ENCODE assay signal across 1 cellular context in the genomic region with DNA sequence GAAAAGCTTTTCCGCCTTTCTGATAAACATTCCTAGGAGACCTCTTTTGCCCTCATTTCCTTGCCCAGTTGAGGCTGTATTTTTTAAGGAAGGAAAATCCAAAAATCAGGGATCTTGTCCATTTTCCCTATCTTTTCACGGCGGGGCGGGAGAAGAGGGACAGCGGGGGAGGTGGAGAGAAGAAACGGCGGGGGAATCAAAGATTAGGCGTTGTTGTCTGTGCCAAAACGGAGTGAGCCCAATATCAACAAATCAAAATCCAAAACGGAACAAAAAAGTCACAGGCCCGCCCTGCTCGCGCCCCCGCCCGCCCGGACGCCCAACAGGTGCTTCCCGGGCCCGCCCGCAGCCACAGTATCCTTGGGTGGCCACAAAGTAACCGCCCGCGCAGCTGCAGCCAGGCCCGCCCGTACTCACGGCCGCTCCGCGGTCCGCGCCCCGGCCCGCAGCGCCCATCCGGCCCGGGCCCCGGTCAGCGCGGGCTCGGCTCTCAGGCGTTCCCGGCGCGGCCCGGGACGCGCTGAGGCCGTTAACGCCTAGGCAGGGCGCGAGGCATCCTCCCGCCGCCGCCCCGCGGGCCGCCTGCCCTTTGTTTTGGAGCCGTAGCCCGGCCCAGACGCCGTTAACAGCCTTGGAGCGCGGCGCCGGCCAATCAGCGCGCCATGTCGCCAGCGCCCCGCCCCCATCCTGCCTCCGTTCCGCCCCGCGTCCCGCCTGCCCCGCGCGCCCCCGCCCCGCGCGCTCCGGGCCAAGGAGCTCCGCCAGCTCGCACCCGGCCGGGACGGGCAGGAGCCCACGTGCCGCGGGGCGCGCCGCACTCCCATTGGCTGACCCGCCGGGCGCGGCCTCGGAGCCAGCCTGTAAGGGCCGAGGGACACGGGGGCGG.
TF ChIP-seq lines count a peak whose summit lies in the region.

A gene with protein sequence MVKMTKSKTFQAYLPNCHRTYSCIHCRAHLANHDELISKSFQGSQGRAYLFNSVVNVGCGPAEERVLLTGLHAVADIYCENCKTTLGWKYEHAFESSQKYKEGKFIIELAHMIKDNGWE (minus strand): TSS at position 597 of the 886 bp plus-strand sequence. CDS start 25,050 bp downstream, outside the sequence.

TF ChIP-seq in K562, 482 proteins besides CTCF, POLR2A, EP300 and RAD21 (continued from another document and continues in another):
- TF ChIP-seq CBFA2T2 (conservative IDR thresholded peaks at IDR 0.05), result no peak
- no peak for TF ChIP-seq ZNF77 (CRISPR knock-in tag; IDR thresholded peaks at IDR 0.05)
- no peak for TF ChIP-seq ZNF408 (CRISPR knock-in tag; IDR thresholded peaks at IDR 0.05; ENCODE audit: low read depth)
- no peak for TF ChIP-seq HDAC3 (IDR thresholded peaks at IDR 0.05; ENCODE audit: borderline replicate concordance, partially characterized antibody)
- TF ChIP-seq YBX1 (IDR thresholded peaks at IDR 0.05), result no peak
- no peak; the same call in 1 of the 2 replicates for TF ChIP-seq MAFF (IDR thresholded peaks at IDR 0.05; ENCODE audit: low read length)
- TF ChIP-seq SMC3 (conservative IDR thresholded peaks at IDR 0.05; ENCODE audit: insufficient read depth, low read depth, low read length), result 0 out of 2 replicates have a peak, but pooled peaks have one; percentile 6
- no peak for TF ChIP-seq FOXM1 (IDR thresholded peaks at IDR 0.05; ENCODE audit: low read depth)
- TF ChIP-seq FOXM1 (CRISPR knock-in tag; IDR thresholded peaks at IDR 0.05; ENCODE audit: low read depth), result no peak
- TF ChIP-seq TRIM24 (IDR thresholded peaks at IDR 0.05), result no peak
- TF ChIP-seq ZNF695 (CRISPR knock-in tag; IDR thresholded peaks at IDR 0.05), result no peak
- no peak for TF ChIP-seq FOXA3 (CRISPR knock-in tag; conservative IDR thresholded peaks at IDR 0.05 in 1 of 2, IDR thresholded peaks at IDR 0.05 in 1 of 2)
- no peak for TF ChIP-seq GATAD2A (IDR thresholded peaks at IDR 0.05)
- TF ChIP-seq MYNN (IDR thresholded peaks at IDR 0.05), result no peak
- no peak for TF ChIP-seq MYNN (CRISPR knock-in tag; IDR thresholded peaks at IDR 0.05)
- TF ChIP-seq, protein P1, sequence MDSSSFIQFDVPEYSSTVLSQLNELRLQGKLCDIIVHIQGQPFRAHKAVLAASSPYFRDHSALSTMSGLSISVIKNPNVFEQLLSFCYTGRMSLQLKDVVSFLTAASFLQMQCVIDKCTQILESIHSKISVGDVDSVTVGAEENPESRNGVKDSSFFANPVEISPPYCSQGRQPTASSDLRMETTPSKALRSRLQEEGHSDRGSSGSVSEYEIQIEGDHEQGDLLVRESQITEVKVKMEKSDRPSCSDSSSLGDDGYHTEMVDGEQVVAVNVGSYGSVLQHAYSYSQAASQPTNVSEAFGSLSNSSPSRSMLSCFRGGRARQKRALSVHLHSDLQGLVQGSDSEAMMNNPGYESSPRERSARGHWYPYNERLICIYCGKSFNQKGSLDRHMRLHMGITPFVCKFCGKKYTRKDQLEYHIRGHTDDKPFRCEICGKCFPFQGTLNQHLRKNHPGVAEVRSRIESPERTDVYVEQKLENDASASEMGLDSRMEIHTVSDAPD (CRISPR knock-in tag; IDR thresholded peaks at IDR 0.05), result no peak
- TF ChIP-seq ZNF785 (CRISPR knock-in tag; IDR thresholded peaks at IDR 0.05), result no peak
- no peak for TF ChIP-seq MCM5 (IDR thresholded peaks at IDR 0.05; ENCODE audit: low read depth)
- no peak for TF ChIP-seq SAFB2 (IDR thresholded peaks at IDR 0.05; ENCODE audit: borderline replicate concordance, low read depth, low read length, severe bottlenecking)
- TF ChIP-seq TEAD1 (CRISPR knock-in tag; IDR thresholded peaks at IDR 0.05), result no peak
- TF ChIP-seq RUNX1 (IDR thresholded peaks at IDR 0.05; ENCODE audit: low read depth), result no peak
- TF ChIP-seq, protein P2, sequence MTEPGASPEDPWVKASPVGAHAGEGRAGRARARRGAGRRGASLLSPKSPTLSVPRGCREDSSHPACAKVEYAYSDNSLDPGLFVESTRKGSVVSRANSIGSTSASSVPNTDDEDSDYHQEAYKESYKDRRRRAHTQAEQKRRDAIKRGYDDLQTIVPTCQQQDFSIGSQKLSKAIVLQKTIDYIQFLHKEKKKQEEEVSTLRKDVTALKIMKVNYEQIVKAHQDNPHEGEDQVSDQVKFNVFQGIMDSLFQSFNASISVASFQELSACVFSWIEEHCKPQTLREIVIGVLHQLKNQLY (CRISPR knock-in tag; conservative IDR thresholded peaks at IDR 0.05), result peak in 1 of 2 experiments; percentile 97; a peak in 2 of 4 replicates
- no peak for TF ChIP-seq NCOA4 (IDR thresholded peaks at IDR 0.05; ENCODE audit: partially characterized antibody)
- TF ChIP-seq, protein P3, sequence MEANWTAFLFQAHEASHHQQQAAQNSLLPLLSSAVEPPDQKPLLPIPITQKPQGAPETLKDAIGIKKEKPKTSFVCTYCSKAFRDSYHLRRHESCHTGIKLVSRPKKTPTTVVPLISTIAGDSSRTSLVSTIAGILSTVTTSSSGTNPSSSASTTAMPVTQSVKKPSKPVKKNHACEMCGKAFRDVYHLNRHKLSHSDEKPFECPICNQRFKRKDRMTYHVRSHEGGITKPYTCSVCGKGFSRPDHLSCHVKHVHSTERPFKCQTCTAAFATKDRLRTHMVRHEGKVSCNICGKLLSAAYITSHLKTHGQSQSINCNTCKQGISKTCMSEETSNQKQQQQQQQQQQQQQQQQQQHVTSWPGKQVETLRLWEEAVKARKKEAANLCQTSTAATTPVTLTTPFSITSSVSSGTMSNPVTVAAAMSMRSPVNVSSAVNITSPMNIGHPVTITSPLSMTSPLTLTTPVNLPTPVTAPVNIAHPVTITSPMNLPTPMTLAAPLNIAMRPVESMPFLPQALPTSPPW (CRISPR knock-in tag; IDR thresholded peaks at IDR 0.05), result no peak
- peak; percentile 72; the same call in 1 of the 2 replicates for TF ChIP-seq HDAC6 (IDR thresholded peaks at IDR 0.05; ENCODE audit: low read depth, low read length)
- TF ChIP-seq ZNF75A (CRISPR knock-in tag; IDR thresholded peaks at IDR 0.05), result no peak
- TF ChIP-seq NFXL1 (CRISPR knock-in tag; IDR thresholded peaks at IDR 0.05), result no peak
- no peak for TF ChIP-seq CREB1 (IDR thresholded peaks at IDR 0.05)
- TF ChIP-seq CREB1 (CRISPR knock-in tag; IDR thresholded peaks at IDR 0.05), result no peak
- no peak for TF ChIP-seq ETS2 (tag; IDR thresholded peaks at IDR 0.05; ENCODE audit: borderline replicate concordance, poor library complexity, severe bottlenecking)
- TF ChIP-seq MAFK (IDR thresholded peaks at IDR 0.05; ENCODE audit: low read length), result no peak
- TF ChIP-seq PTTG1 (tag; IDR thresholded peaks at IDR 0.05; ENCODE audit: low read depth), result no peak
- no peak for TF ChIP-seq RB1 (IDR thresholded peaks at IDR 0.05; ENCODE audit: low read depth)
- TF ChIP-seq, protein P4, sequence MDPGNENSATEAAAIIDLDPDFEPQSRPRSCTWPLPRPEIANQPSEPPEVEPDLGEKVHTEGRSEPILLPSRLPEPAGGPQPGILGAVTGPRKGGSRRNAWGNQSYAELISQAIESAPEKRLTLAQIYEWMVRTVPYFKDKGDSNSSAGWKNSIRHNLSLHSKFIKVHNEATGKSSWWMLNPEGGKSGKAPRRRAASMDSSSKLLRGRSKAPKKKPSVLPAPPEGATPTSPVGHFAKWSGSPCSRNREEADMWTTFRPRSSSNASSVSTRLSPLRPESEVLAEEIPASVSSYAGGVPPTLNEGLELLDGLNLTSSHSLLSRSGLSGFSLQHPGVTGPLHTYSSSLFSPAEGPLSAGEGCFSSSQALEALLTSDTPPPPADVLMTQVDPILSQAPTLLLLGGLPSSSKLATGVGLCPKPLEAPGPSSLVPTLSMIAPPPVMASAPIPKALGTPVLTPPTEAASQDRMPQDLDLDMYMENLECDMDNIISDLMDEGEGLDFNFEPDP (CRISPR knock-in tag; IDR thresholded peaks at IDR 0.05), result no peak
- no peak for TF ChIP-seq ZNF165 (CRISPR knock-in tag; IDR thresholded peaks at IDR 0.05; ENCODE audit: borderline replicate concordance)
- no peak for TF ChIP-seq HDGF (IDR thresholded peaks at IDR 0.05)
- no peak for TF ChIP-seq HMG20B (CRISPR knock-in tag; IDR thresholded peaks at IDR 0.05)
- peak; percentile 68 for TF ChIP-seq SETDB1 (IDR thresholded peaks at IDR 0.05; ENCODE audit: low read length)
- no peak for TF ChIP-seq ZNF717 (CRISPR knock-in tag; IDR thresholded peaks at IDR 0.05)
- TF ChIP-seq CCNT2 (IDR thresholded peaks at IDR 0.05; ENCODE audit: borderline replicate concordance, extremely low read depth, insufficient read length, low read depth, low read length), result no peak
- no peak for TF ChIP-seq BDP1 (IDR thresholded peaks at IDR 0.05; ENCODE audit: insufficient read depth, insufficient read length)
- TF ChIP-seq ZC3H4 (CRISPR knock-in tag; IDR thresholded peaks at IDR 0.05; ENCODE audit: borderline replicate concordance), result no peak
- TF ChIP-seq, protein P5, sequence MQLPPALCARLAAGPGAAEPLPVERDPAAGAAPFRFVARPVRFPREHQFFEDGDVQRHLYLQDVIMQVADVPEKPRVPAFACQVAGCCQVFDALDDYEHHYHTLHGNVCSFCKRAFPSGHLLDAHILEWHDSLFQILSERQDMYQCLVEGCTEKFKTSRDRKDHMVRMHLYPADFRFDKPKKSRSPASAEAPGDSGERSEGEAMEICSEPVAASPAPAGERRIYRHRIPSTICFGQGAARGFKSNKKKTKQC (CRISPR knock-in tag; IDR thresholded peaks at IDR 0.05), result no peak
- TF ChIP-seq ERF (CRISPR knock-in tag; IDR thresholded peaks at IDR 0.05), result no peak
- peak; percentile 70 for TF ChIP-seq TBP (optimal IDR thresholded peaks at IDR 0.05; ENCODE audit: low read depth, low read length)
- TF ChIP-seq ELF2 (CRISPR knock-in tag; IDR thresholded peaks at IDR 0.05), result no peak
- no peak for TF ChIP-seq MTA2 (IDR thresholded peaks at IDR 0.05; ENCODE audit: low read depth)
- peak; percentile 87 for TF ChIP-seq MYC (IDR thresholded peaks at IDR 0.05; ENCODE audit: low read depth, low read length)
- TF ChIP-seq MYC (CRISPR knock-in tag; IDR thresholded peaks at IDR 0.05; ENCODE audit: borderline replicate concordance, low read depth), result no peak
- peak; percentile 51 for TF ChIP-seq HCFC1 (IDR thresholded peaks at IDR 0.05; ENCODE audit: low read depth, low read length)
- TF ChIP-seq ARHGAP35 (IDR thresholded peaks at IDR 0.05; ENCODE audit: partially characterized antibody), result no peak
- no peak for TF ChIP-seq KLF1 (tag; IDR thresholded peaks at IDR 0.05)
- peak; percentile 22; the same call in 1 of the 2 replicates for TF ChIP-seq ZNF274 (IDR thresholded peaks at IDR 0.05; ENCODE audit: borderline replicate concordance, low read depth, low read length)
- TF ChIP-seq, protein P6, sequence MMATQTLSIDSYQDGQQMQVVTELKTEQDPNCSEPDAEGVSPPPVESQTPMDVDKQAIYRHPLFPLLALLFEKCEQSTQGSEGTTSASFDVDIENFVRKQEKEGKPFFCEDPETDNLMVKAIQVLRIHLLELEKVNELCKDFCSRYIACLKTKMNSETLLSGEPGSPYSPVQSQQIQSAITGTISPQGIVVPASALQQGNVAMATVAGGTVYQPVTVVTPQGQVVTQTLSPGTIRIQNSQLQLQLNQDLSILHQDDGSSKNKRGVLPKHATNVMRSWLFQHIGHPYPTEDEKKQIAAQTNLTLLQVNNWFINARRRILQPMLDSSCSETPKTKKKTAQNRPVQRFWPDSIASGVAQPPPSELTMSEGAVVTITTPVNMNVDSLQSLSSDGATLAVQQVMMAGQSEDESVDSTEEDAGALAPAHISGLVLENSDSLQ (IDR thresholded peaks at IDR 0.05), result no peak
- peak; percentile 69 for TF ChIP-seq RBM39 (optimal IDR thresholded peaks at IDR 0.05; ENCODE audit: low read depth, low read length)
- no peak for TF ChIP-seq DDX20 (tag; IDR thresholded peaks at IDR 0.05; ENCODE audit: low read depth)
- no peak for TF ChIP-seq ZNF133 (CRISPR knock-in tag; IDR thresholded peaks at IDR 0.05)
- TF ChIP-seq FOXA1 (IDR thresholded peaks at IDR 0.05; ENCODE audit: borderline replicate concordance), result no peak
- no peak for TF ChIP-seq CSDE1 (IDR thresholded peaks at IDR 0.05)
- no peak for TF ChIP-seq GABPB1 (CRISPR knock-in tag; IDR thresholded peaks at IDR 0.05)
- TF ChIP-seq SMARCA4 (IDR thresholded peaks at IDR 0.05), result no peak
- TF ChIP-seq ZFP1 (CRISPR knock-in tag; IDR thresholded peaks at IDR 0.05), result no peak
- no peak for TF ChIP-seq SMARCC2 (IDR thresholded peaks at IDR 0.05; ENCODE audit: low read depth)
- TF ChIP-seq ZNF324 (CRISPR knock-in tag; IDR thresholded peaks at IDR 0.05), result no peak
- TF ChIP-seq ADNP (tag; IDR thresholded peaks at IDR 0.05), result no peak
- peak in 1 of 2 experiments; percentile 1; a peak in 1 of 4 replicates for TF ChIP-seq SIN3A (IDR thresholded peaks at IDR 0.05; ENCODE audit: borderline replicate concordance in 2 of 2, control insufficient read depth in 1 of 2, low read depth in 2 of 2, low read length in 2 of 2)
- TF ChIP-seq CBX1 (IDR thresholded peaks at IDR 0.05; ENCODE audit: low read depth), result no peak
- TF ChIP-seq TCF7L2 (IDR thresholded peaks at IDR 0.05; ENCODE audit: low read depth, low read length), result peak; percentile 13
- no peak for TF ChIP-seq SIRT6 (IDR thresholded peaks at IDR 0.05; ENCODE audit: low read depth, low read length)
- TF ChIP-seq ZNF766 (CRISPR knock-in tag; conservative IDR thresholded peaks at IDR 0.05), result no peak
- no peak for TF ChIP-seq KAT8 (IDR thresholded peaks at IDR 0.05; ENCODE audit: low read depth)
- TF ChIP-seq ZNF146 (CRISPR knock-in tag; IDR thresholded peaks at IDR 0.05; ENCODE audit: unreplicated experiment), result no peak
- TF ChIP-seq SAP30 (IDR thresholded peaks at IDR 0.05; ENCODE audit: borderline replicate concordance, insufficient read depth, low read depth, low read length, poor library complexity, severe bottlenecking), result peak; percentile 94
- no peak for TF ChIP-seq CBFB (CRISPR knock-in tag; IDR thresholded peaks at IDR 0.05)
- TF ChIP-seq ZNF23 (CRISPR knock-in tag; IDR thresholded peaks at IDR 0.05), result no peak
- TF ChIP-seq, protein P7, sequence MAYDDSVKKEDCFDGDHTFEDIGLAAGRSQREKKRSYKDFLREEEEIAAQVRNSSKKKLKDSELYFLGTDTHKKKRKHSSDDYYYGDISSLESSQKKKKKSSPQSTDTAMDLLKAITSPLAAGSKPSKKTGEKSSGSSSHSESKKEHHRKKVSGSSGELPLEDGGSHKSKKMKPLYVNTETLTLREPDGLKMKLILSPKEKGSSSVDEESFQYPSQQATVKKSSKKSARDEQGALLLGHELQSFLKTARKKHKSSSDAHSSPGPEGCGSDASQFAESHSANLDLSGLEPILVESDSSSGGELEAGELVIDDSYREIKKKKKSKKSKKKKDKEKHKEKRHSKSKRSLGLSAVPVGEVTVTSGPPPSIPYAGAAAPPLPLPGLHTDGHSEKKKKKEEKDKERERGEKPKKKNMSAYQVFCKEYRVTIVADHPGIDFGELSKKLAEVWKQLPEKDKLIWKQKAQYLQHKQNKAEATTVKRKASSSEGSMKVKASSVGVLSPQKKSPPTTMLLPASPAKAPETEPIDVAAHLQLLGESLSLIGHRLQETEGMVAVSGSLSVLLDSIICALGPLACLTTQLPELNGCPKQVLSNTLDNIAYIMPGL (CRISPR knock-in tag; IDR thresholded peaks at IDR 0.05), result peak; percentile 100
- TF ChIP-seq SRSF1 (IDR thresholded peaks at IDR 0.05; ENCODE audit: low read depth, low read length), result no peak
- no peak for TF ChIP-seq ESRRA (IDR thresholded peaks at IDR 0.05; ENCODE audit: borderline replicate concordance, low read depth)
- no peak for TF ChIP-seq PYGO2 (tag; IDR thresholded peaks at IDR 0.05)
